Comparison of ENCODE assay signal across 1 cellular context in genomic region chr1:22257286-22258275, GRCh38.
TF ChIP-seq lines count a peak whose summit lies in the region.

No MANE protein-coding gene starts in this region.

TF ChIP-seq in GM23338, 12 proteins besides CTCF, POLR2A, EP300 and RAD21 (continued from another document):
- TF ChIP-seq ZNF462 (CRISPR knock-in tag; IDR thresholded peaks at IDR 0.05) = no peak
- no peak for TF ChIP-seq STAT1 (IDR thresholded peaks at IDR 0.05; ENCODE audit: unreplicated experiment)
